Comparison of ENCODE assay signal across 1 cellular context in genomic region chr18:3653263-3653858, GRCh38.
TF ChIP-seq lines count a peak whose summit lies in the region.

No MANE protein-coding gene starts in this region.

TF ChIP-seq in WTC11, 78 proteins besides CTCF, POLR2A, EP300 and RAD21 (continued from another document):
- no peak for TF ChIP-seq E2F1 (CRISPR knock-in tag; IDR thresholded peaks at IDR 0.05)
